8 cellular contexts compared by ENCODE assay signal in the genomic region with DNA sequence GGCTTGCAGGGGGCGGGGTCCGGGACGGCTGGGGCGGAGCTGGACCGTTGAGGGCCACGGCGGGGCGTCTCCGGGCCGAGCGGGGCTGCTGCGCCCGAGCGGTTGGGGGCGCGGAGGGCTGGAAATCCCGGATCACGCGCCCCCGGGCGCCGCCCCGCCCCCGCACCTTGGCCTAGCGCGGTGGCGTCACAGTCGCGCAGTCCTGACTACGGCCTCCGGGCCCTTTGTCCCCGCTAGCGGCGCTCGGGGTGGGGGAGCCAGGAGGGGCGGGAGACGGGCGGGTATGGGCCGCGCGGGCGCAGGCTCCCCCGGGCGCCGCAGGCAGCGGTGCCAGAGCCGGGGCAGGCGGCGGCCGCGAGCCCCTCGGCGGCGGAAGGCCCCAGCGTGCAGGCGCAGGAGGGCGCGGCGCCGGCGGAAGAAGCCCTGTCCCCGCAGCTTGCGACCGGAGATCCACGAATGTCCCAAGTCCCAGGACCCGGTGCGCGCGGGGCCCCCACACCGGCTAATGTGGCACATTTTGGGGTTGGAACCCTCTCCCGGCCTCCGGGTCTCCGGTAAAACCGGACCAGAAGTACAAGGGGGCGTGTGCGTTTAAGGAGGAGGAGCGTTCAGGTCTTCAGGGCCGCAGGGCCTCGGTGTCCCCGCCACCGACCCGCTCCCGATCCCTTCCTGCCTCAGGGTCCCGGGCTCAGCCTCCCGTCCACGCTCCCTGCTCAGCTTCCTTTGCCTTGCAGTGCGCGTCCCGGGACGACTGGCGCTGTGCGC.
A peak's percentile ranks its signal among the peaks of the same experiment; 100 is the strongest.
DNase-seq lines count a peak whose midpoint lies in the region; ATAC-seq and TF ChIP-seq lines count a peak whose summit lies in the region.

No MANE protein-coding gene starts in this region.

- no peak for TF ChIP-seq CTCF in GM12875 (IDR thresholded peaks at IDR 0.05; ENCODE audit: borderline replicate concordance, insufficient read depth, low read depth, low read length)

- H3K4me3 ChIP-seq in GM12875 (ENCODE audit: low read depth, low read length): peak overlapping the region; percentile 85

- ATAC-seq in HG02623 (IDR thresholded peaks at IDR 0.05; ENCODE audit: unreplicated experiment): peak; percentile 34

- peak; percentile 2 for DNase-seq in NCI-H1694 treated with DMSO at 0.1 percent for 48 hours (lab: John Stamatoyannopoulos, UW)
- DNase-seq in activated CD4-positive, alpha-beta T cell treated with anti-CD3 and anti-CD28 coated beads for 48 hours: peak; percentile 78
- DNase-seq in dedifferentiated amniotic fluid mesenchymal stem cell (ENCODE audit: extremely low spot score): peak; percentile 33
- peak; percentile 90 for DNase-seq in left kidney (ENCODE audit: low read depth, low spot score)
- peak; percentile 67 for DNase-seq in stimulated activated CD4-positive, alpha-beta T cell treated with anti-CD3 and anti-CD28 coated beads, Interleukin-1b, Interleukin-23, amount 100 ng/mL, for 48 hours
- DNase-seq in NCI-H187 (lab: John Stamatoyannopoulos, UW): no peak

Comparison
In these comparisons a context has a peak if more than half of its experiments do, and no peak if none do; other contexts are left out.
1. DNase-seq: peak in NCI-H1694 treated with DMSO at 0.1 percent for 48 hours (single experiment), activated CD4-positive, alpha-beta T cell treated with anti-CD3 and anti-CD28 coated beads for 48 hours (single experiment), dedifferentiated amniotic fluid mesenchymal stem cell (single experiment), left kidney (single experiment) and stimulated activated CD4-positive, alpha-beta T cell treated with anti-CD3 and anti-CD28 coated beads, Interleukin-1b, Interleukin-23, amount 100 ng/mL, for 48 hours (single experiment); none in NCI-H187 (0 of 2).